ENCODE assay signal across 8 cellular contexts in the genomic region with DNA sequence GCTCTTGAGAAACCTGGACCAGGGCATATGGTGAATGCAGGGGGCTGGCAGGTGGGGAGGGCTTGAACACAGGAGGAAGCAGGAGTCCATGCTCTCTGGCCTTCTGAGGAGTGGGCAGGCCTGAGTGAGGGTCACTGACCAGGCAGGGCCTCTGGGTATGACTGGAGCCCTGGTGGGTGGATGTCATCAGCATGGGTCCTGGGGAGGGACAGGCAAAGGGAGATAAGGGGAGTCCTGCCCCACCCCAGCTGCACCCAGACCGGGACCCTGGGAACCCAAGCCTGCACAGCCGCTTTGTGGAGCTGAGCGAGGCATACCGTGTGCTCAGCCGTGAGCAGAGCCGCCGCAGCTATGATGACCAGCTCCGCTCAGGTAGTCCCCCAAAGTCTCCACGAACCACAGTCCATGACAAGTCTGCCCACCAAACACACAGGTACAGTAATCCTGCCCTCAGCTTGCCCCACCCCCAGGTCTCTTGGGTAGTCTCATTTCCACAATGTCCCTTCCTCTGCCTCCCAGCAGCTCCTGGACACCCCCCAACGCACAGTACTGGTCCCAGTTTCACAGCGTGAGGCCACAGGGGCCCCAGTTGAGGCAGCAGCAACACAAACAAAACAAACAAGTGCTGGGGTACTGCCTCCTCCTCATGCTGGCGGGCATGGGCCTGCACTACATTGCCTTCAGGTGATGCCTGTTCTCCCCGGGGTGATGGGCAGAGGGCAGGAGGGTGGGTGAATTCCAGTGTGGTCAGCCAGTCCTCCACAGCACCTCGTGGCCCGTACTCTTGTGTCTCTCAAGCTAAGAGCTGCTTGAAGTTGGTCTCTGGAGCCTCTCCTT. TPM values are rescaled to one million over a fixed set of nuclear protein-coding genes. Genes with fewer than 3 reads are reported as not detected.
A peak's percentile ranks its signal among the peaks of the same experiment; 100 is the strongest.
DNase-seq lines count a peak whose midpoint lies in the region; FAIRE-seq and TF ChIP-seq lines count a peak whose summit lies in the region.
"Had no signal": no experiment of that assay in that cellular context is flagged by ENCODE, and none has a peak within 500 bp of the region (broad histone marks: within the 10 kb centered on the region; RNA-seq: fewer than 3 reads in every experiment).

No MANE protein-coding gene starts in this region.

- H3K9me3 ChIP-seq in breast epithelium (no peaks in the 10 kb centered on the region), small intestine (ENCODE audit: control insufficient read depth, low read depth) (no peaks in the 10 kb centered on the region)

- no peak for FAIRE-seq in small intestine (lab: Jason Lieb, UNC)
- FAIRE-seq: HTR-8/SVneo had no signal

- H3K27me3 Mint-ChIP-seq in MCF 10A (ENCODE audit: insufficient read depth, unreplicated experiment) (no peaks in the 10 kb centered on the region), endothelial cell (ENCODE audit: unreplicated experiment) (peaks cover 19% of the 10 kb centered on the region), type B pancreatic cell (no peaks in the 10 kb centered on the region)

- DNase-seq in MCF 10A (ENCODE audit: unreplicated experiment) (no peak), breast epithelium (ENCODE audit: low spot score in 2 of 2) (no peak), endothelial cell (ENCODE audit: low spot score) (no peak), type B pancreatic cell (ENCODE audit: extremely low spot score, unreplicated experiment) (no peak), foreskin melanocyte (no peak), small intestine (no peak)
- DNase-seq: NCI-H187 had no signal

- H3K4me1 ChIP-seq in breast epithelium = peaks cover 8 to 16% of the 10 kb centered on the region in 2 donors
- H3K4me1 ChIP-seq in small intestine (ENCODE audit: control insufficient read depth in 2 of 2, insufficient read depth in 1 of 2, low read depth in 1 of 2, low read length in 1 of 2) = peaks cover 0 to 2% of the 10 kb centered on the region in 2 donors

- H3K4me1 Mint-ChIP-seq in MCF 10A (ENCODE audit: insufficient read depth, unreplicated experiment) (peaks cover 17% of the 10 kb centered on the region), endothelial cell (ENCODE audit: unreplicated experiment) (peaks cover 6% of the 10 kb centered on the region), type B pancreatic cell (ENCODE audit: unreplicated experiment) (peaks cover 13% of the 10 kb centered on the region)

- TF ChIP-seq CTCF in MCF 10A (IDR thresholded peaks at IDR 0.05; ENCODE audit: unreplicated experiment) (no peak), breast epithelium (IDR thresholded peaks at IDR 0.05) (no peak), endothelial cell (IDR thresholded peaks at IDR 0.05; ENCODE audit: unreplicated experiment) (no peak), type B pancreatic cell (conservative IDR thresholded peaks at IDR 0.05) (no peak)

- POLR2A ChIA-PET in MCF 10A (lab: Yijun Ruan, JAX) = interaction anchor here (0.7 to 11.9 kb wide), 7 partner anchors 8 to 258 kb away, joined by 3 to 122 read pairs (median 3); a partner anchor contains a TSS

- H3K27ac Mint-ChIP-seq in MCF 10A (ENCODE audit: low read depth, unreplicated experiment) (no peak overlapping the region), endothelial cell (ENCODE audit: unreplicated experiment) (no peak overlapping the region), type B pancreatic cell (no peak overlapping the region)

- peaks cover 12% of the 10 kb centered on the region for H3K36me3 Mint-ChIP-seq in MCF 10A (ENCODE audit: insufficient read depth, unreplicated experiment)
- peaks cover 5% of the 10 kb centered on the region for H3K36me3 Mint-ChIP-seq in endothelial cell (ENCODE audit: low read depth, unreplicated experiment)
- H3K36me3 Mint-ChIP-seq in type B pancreatic cell = no peaks in the 10 kb centered on the region

- no peaks in the 10 kb centered on the region for H3K36me3 ChIP-seq in breast epithelium
- no peaks in the 10 kb centered on the region for H3K36me3 ChIP-seq in small intestine (ENCODE audit: control insufficient read depth in 2 of 2, insufficient read depth in 2 of 2, low read length in 2 of 2)

- intact Hi-C loops in MCF 10A (cut with micrococcal nuclease) (no loop called here), breast epithelium (cut with DNase I; ENCODE audit: low total_unique reads) (no loop called here)

- H3K27ac ChIP-seq in breast epithelium = no peak overlapping the region
- no peak overlapping the region for H3K27ac ChIP-seq in small intestine (ENCODE audit: low read depth in 1 of 2, low read length in 1 of 2)

- no peaks in the 10 kb centered on the region for H3K9me3 Mint-ChIP-seq in MCF 10A (ENCODE audit: unreplicated experiment)
- H3K9me3 Mint-ChIP-seq in endothelial cell (ENCODE audit: unreplicated experiment) = no peaks in the 10 kb centered on the region
- no peaks in the 10 kb centered on the region for H3K9me3 Mint-ChIP-seq in type B pancreatic cell

- BruUV-seq in MCF 10A (replicated peaks; lab: Mats Ljungman, UMichigan) = no TSS peak

- no peak for TF ChIP-seq POLR2A in breast epithelium (IDR thresholded peaks at IDR 0.05)

- H3K4me3 Mint-ChIP-seq in MCF 10A (ENCODE audit: unreplicated experiment) (peak overlapping the region; percentile 77), endothelial cell (ENCODE audit: unreplicated experiment) (peak overlapping the region; percentile 59), type B pancreatic cell (peak overlapping the region; percentile 81)

- no peaks in the 10 kb centered on the region for H3K27me3 ChIP-seq in breast epithelium
- no peaks in the 10 kb centered on the region for H3K27me3 ChIP-seq in small intestine (ENCODE audit: control insufficient read depth in 2 of 2, insufficient read depth in 2 of 2, low read length in 2 of 2)

- WGBS in small intestine, 3 donors = 78 to 85% (median 82%) methylated on average over 14 to 15 of the region's 15 CpGs

- CTCF ChIA-PET in MCF 10A (lab: Yijun Ruan, JAX) = interaction anchor here (0.7 to 1.7 kb wide), 4 partner anchors 19 to 507 kb away, joined by 3 to 7 read pairs (median 3); a partner anchor contains a TSS

- H3K4me3 ChIP-seq in breast epithelium (no peak overlapping the region), small intestine (ENCODE audit: low read depth in 1 of 2, low read length in 2 of 2) (no peak overlapping the region)

RNA-seq across cellular contexts. Expression of a gene that starts 2.0 kb away (rescaled TPM):
- total RNA-seq in MCF 10A (2022) (46.0 and 60.3 TPM in 2 replicates), breast epithelium (100 to 1,000 TPM in 1 of 3 donors, 10 to 100 TPM in 2; 45.1 to 223 (median 53.4) TPM), endothelial cell (ENCODE audit: unreplicated experiment) (11.5 TPM), type B pancreatic cell (ENCODE audit: low replicate concordance) (66.3 and 71.8 TPM in 2 replicates)
- 10 to 100 TPM; 34.8 to 59.7 (median 36.5) TPM for polyA plus RNA-seq in small intestine

RNA-seq across cellular contexts. Expression of a gene that starts 2.1 kb away (rescaled TPM):
- total RNA-seq in MCF 10A (2022) (19.5 and 27.0 TPM in 2 replicates), breast epithelium (10 to 100 TPM; 23.6 to 33.5 (median 32.6) TPM), endothelial cell (ENCODE audit: unreplicated experiment) (38.0 TPM), type B pancreatic cell (ENCODE audit: low replicate concordance) (48.2 and 50.8 TPM in 2 replicates)
- polyA plus RNA-seq in small intestine = 100 to 1,000 TPM in 2 of 3 donors, 10 to 100 TPM in 1; 50.6 to 164 (median 127) TPM

RNA-seq across cellular contexts. Expression of a gene that starts 6.3 kb away (rescaled TPM):
- total RNA-seq in MCF 10A (2022) (51.0 and 73.6 TPM in 2 replicates), breast epithelium (10 to 100 TPM; 34.2 to 58.0 (median 36.7) TPM), endothelial cell (ENCODE audit: unreplicated experiment) (21.2 TPM), type B pancreatic cell (ENCODE audit: low replicate concordance) (47.9 and 49.0 TPM in 2 replicates)
- 100 to 1,000 TPM in 1 of 3 donors, 10 to 100 TPM in 2; 91.8 to 140 (median 98.9) TPM for polyA plus RNA-seq in small intestine

RNA-seq across cellular contexts. Expression of a gene that starts 6.4 kb away (rescaled TPM):
- total RNA-seq in MCF 10A (2022) = 27.0 and 31.3 TPM in 2 replicates
- total RNA-seq in breast epithelium = 10 to 100 TPM; 42.9 to 54.1 (median 51.1) TPM
- total RNA-seq in endothelial cell (ENCODE audit: unreplicated experiment) = 23.2 TPM
- 34.2 and 38.9 TPM in 2 replicates for total RNA-seq in type B pancreatic cell (ENCODE audit: low replicate concordance)
- polyA plus RNA-seq in small intestine = 100 to 1,000 TPM in 1 of 3 donors, 10 to 100 TPM in 2; 46.5 to 115 (median 89.4) TPM

RNA-seq across cellular contexts. Expression of a gene that starts 8.5 kb away (rescaled TPM):
- total RNA-seq in MCF 10A (2022) (84.7 and 86.0 TPM in 2 replicates), breast epithelium (10 to 100 TPM; 51.4 to 77.3 (median 54.6) TPM), endothelial cell (ENCODE audit: unreplicated experiment) (35.3 TPM), type B pancreatic cell (ENCODE audit: low replicate concordance) (52.8 and 69.6 TPM in 2 replicates)
- 100 to 1,000 TPM; 199 to 268 (median 227) TPM for polyA plus RNA-seq in small intestine
